In genomic region chr9:126641118-126641851, GRCh38 we compare ENCODE assay signal across 35 cellular contexts. TPM values are rescaled to one million over a fixed set of nuclear protein-coding genes. Genes with fewer than 3 reads are reported as not detected.
"Had no signal": no experiment of that assay in that cellular context is flagged by ENCODE, and none has a peak within 500 bp of the region (broad histone marks: within the 10 kb centered on the region; RNA-seq: fewer than 3 reads in every experiment).

No MANE protein-coding gene starts in this region.

- ATAC-seq: activated CD4-positive, alpha-beta T cell treated with anti-CD3 and anti-CD28 coated beads for 36 hours; activated CD8-positive, alpha-beta memory T cell treated with anti-CD3 and anti-CD28 coated beads, Interleukin-2, amount 10 ng/mL, durations not matched to agents 7 days and 5 days; activated CD8-positive, alpha-beta T cell treated with anti-CD3 and anti-CD28 coated beads, Interleukin-2, amount 10 ng/mL, durations not matched to agents 7 days and 5 days; activated naive CD4-positive, alpha-beta T cell treated with anti-CD3 and anti-CD28 coated beads, Interleukin-2, amount 50 U/mL, for 72 hours; esophagus mucosa; foreskin keratinocyte; gastrocnemius medialis; heart left ventricle; T-helper 17 cell had no signal

- H3K4me1 Mint-ChIP-seq: activated CD4-positive, alpha-beta T cell treated with anti-CD3 and anti-CD28 coated beads, Interleukin-2, amount 10 ng/mL, durations not matched to agents 24 days and 14 days had no signal

- H3K27ac ChIP-seq: ascending aorta, brain microvascular endothelial cell, coronary artery, dorsolateral prefrontal cortex, foreskin keratinocyte, gastrocnemius medialis, heart left ventricle, WERI-Rb-1 had no signal

- H3K27ac Mint-ChIP-seq: activated CD4-positive, alpha-beta memory T cell treated with anti-CD3 and anti-CD28 coated beads for 36 hours; activated CD4-positive, alpha-beta T cell treated with anti-CD3 and anti-CD28 coated beads for 36 hours; activated CD4-positive, alpha-beta T cell treated with anti-CD3 and anti-CD28 coated beads, Interleukin-2, amount 10 ng/mL, durations not matched to agents 24 days and 14 days; activated CD8-positive, alpha-beta memory T cell treated with anti-CD3 and anti-CD28 coated beads, Interleukin-2, amount 10 ng/mL, durations not matched to agents 7 days and 5 days; activated CD8-positive, alpha-beta T cell treated with anti-CD3 and anti-CD28 coated beads, Interleukin-2, amount 10 ng/mL, durations not matched to agents 7 days and 5 days; activated naive CD4-positive, alpha-beta T cell treated with anti-CD3 and anti-CD28 coated beads, Interleukin-2, amount 10 ng/mL, durations not matched to agents 7 days and 5 days; activated naive CD4-positive, alpha-beta T cell treated with anti-CD3 and anti-CD28 coated beads, Interleukin-2, amount 50 U/mL, for 72 hours; activated naive CD8-positive, alpha-beta T cell treated with anti-CD3 and anti-CD28 coated beads, Interleukin-2, amount 10 ng/mL, durations not matched to agents 7 days and 5 days; dendritic cell treated with granulocyte-macrophage colony-stimulating factor and Interleukin-4, amounts not matched to agents 40 ng/mL and 50 ng/mL, for 4 days; T-helper 17 cell; T-helper 2 cell treated with Interferon-gamma antibody and Interleukin-4, amounts not matched to agents 5 μg/mL and 100 μg/mL, for 36 hours had no signal

- H3K4me3 ChIP-seq: ascending aorta, coronary artery, dorsolateral prefrontal cortex, gastrocnemius medialis, heart left ventricle had no signal

- H3K9me3 Mint-ChIP-seq: activated CD4-positive, alpha-beta memory T cell treated with anti-CD3 and anti-CD28 coated beads for 36 hours; activated CD4-positive, alpha-beta T cell treated with anti-CD3 and anti-CD28 coated beads, Interleukin-2, amount 10 ng/mL, durations not matched to agents 24 days and 14 days; activated naive CD4-positive, alpha-beta T cell treated with anti-CD3 and anti-CD28 coated beads, Interleukin-2, amount 10 ng/mL, durations not matched to agents 7 days and 5 days; activated naive CD4-positive, alpha-beta T cell treated with anti-CD3 and anti-CD28 coated beads, Interleukin-2, amount 50 U/mL, for 72 hours; activated naive CD8-positive, alpha-beta T cell treated with anti-CD3 and anti-CD28 coated beads, Interleukin-2, amount 10 ng/mL, durations not matched to agents 7 days and 5 days; central memory CD8-positive, alpha-beta T cell; dendritic cell treated with granulocyte-macrophage colony-stimulating factor and Interleukin-4, amounts not matched to agents 40 ng/mL and 50 ng/mL, for 4 days; endodermal cell; T-helper 2 cell treated with Interferon-gamma antibody and Interleukin-4, amounts not matched to agents 5 μg/mL and 100 μg/mL, for 36 hours had no signal

- H3K36me3 ChIP-seq: ascending aorta, brain microvascular endothelial cell, gastrocnemius medialis, heart left ventricle, WERI-Rb-1 had no signal

- H3K4me3 Mint-ChIP-seq: activated CD4-positive, alpha-beta memory T cell treated with anti-CD3 and anti-CD28 coated beads for 36 hours; activated CD4-positive, alpha-beta T cell treated with anti-CD3 and anti-CD28 coated beads for 36 hours; activated CD4-positive, alpha-beta T cell treated with anti-CD3 and anti-CD28 coated beads, Interleukin-2, amount 10 ng/mL, durations not matched to agents 24 days and 14 days; activated CD8-positive, alpha-beta memory T cell treated with anti-CD3 and anti-CD28 coated beads, Interleukin-2, amount 10 ng/mL, durations not matched to agents 7 days and 5 days; activated CD8-positive, alpha-beta T cell treated with anti-CD3 and anti-CD28 coated beads, Interleukin-2, amount 10 ng/mL, durations not matched to agents 7 days and 5 days; activated naive CD4-positive, alpha-beta T cell treated with anti-CD3 and anti-CD28 coated beads, Interleukin-2, amount 10 ng/mL, durations not matched to agents 7 days and 5 days; activated naive CD8-positive, alpha-beta T cell treated with anti-CD3 and anti-CD28 coated beads, Interleukin-2, amount 10 ng/mL, durations not matched to agents 7 days and 5 days; central memory CD8-positive, alpha-beta T cell; dendritic cell treated with granulocyte-macrophage colony-stimulating factor and Interleukin-4, amounts not matched to agents 40 ng/mL and 50 ng/mL, for 4 days; endodermal cell; T-helper 17 cell; T-helper 2 cell treated with Interferon-gamma antibody and Interleukin-4, amounts not matched to agents 5 μg/mL and 100 μg/mL, for 36 hours had no signal

- H3K36me3 Mint-ChIP-seq: activated CD4-positive, alpha-beta memory T cell treated with anti-CD3 and anti-CD28 coated beads for 36 hours; activated CD8-positive, alpha-beta memory T cell treated with anti-CD3 and anti-CD28 coated beads, Interleukin-2, amount 10 ng/mL, durations not matched to agents 7 days and 5 days; activated naive CD4-positive, alpha-beta T cell treated with anti-CD3 and anti-CD28 coated beads, Interleukin-2, amount 10 ng/mL, durations not matched to agents 7 days and 5 days; activated naive CD4-positive, alpha-beta T cell treated with anti-CD3 and anti-CD28 coated beads, Interleukin-2, amount 50 U/mL, for 72 hours; activated naive CD8-positive, alpha-beta T cell treated with anti-CD3 and anti-CD28 coated beads, Interleukin-2, amount 10 ng/mL, durations not matched to agents 7 days and 5 days had no signal

- H3K9me3 ChIP-seq: ascending aorta, gastrocnemius medialis, heart left ventricle had no signal

- DNase-seq: activated CD4-positive, alpha-beta memory T cell treated with anti-CD3 and anti-CD28 coated beads for 36 hours; activated CD4-positive, alpha-beta T cell treated with anti-CD3 and anti-CD28 coated beads for 36 hours; activated CD4-positive, alpha-beta T cell treated with anti-CD3 and anti-CD28 coated beads, Interleukin-2, amount 10 ng/mL, durations not matched to agents 24 days and 14 days; activated CD4-positive, CD25-positive, alpha-beta regulatory T cell; activated CD4-positive, CD25-positive, alpha-beta regulatory T cell treated with anti-CD3 and anti-CD28 coated beads, Interleukin-2, amount 50 U/mL, for 72 hours; activated CD8-positive, alpha-beta memory T cell treated with anti-CD3 and anti-CD28 coated beads, Interleukin-2, amount 10 ng/mL, durations not matched to agents 7 days and 5 days; activated CD8-positive, alpha-beta memory T cell treated with anti-CD3 and anti-CD28 coated beads, Interleukin-2, amount 50 U/mL, for 4 hours; activated CD8-positive, alpha-beta T cell treated with anti-CD3 and anti-CD28 coated beads, Interleukin-2, amount 10 ng/mL, durations not matched to agents 7 days and 5 days; activated gamma-delta T cell; activated naive CD4-positive, alpha-beta T cell; activated naive CD4-positive, alpha-beta T cell treated with anti-CD3 and anti-CD28 coated beads, Interleukin-2, amount 10 ng/mL, durations not matched to agents 7 days and 5 days; activated naive CD8-positive, alpha-beta T cell treated with anti-CD3 and anti-CD28 coated beads, Interleukin-2, amount 10 ng/mL, durations not matched to agents 7 days and 5 days; activated T-cell treated with anti-CD3 and anti-CD28 coated beads, Interleukin-2, amount 50 U/mL, for 1 hour; activated T-cell treated with anti-CD3 and anti-CD28 coated beads, Interleukin-2, amount 50 U/mL, for 48 hours; brain microvascular endothelial cell; dorsolateral prefrontal cortex; effector memory CD4-positive, alpha-beta T cell; foreskin keratinocyte; gastrocnemius medialis; glutamatergic neuron; heart left ventricle; T-helper 1 cell; T-helper 17 cell; T1000; WERI-Rb-1 had no signal

- H3K4me1 ChIP-seq: ascending aorta, foreskin keratinocyte, gastrocnemius medialis had no signal

RNA-seq across cellular contexts. Expression of gene LMX1B, which starts 27.6 kb away (rescaled TPM):
- total RNA-seq: activated CD4-positive, alpha-beta memory T cell treated with anti-CD3 and anti-CD28 coated beads for 36 hours; activated CD4-positive, alpha-beta T cell treated with anti-CD3 and anti-CD28 coated beads for 36 hours; activated CD4-positive, alpha-beta T cell treated with anti-CD3 and anti-CD28 coated beads, Interleukin-2, amount 10 ng/mL, durations not matched to agents 24 days and 14 days; activated CD8-positive, alpha-beta memory T cell treated with anti-CD3 and anti-CD28 coated beads for 36 hours; activated CD8-positive, alpha-beta memory T cell treated with anti-CD3 and anti-CD28 coated beads, Interleukin-2, amount 10 ng/mL, durations not matched to agents 7 days and 5 days; activated CD8-positive, alpha-beta T cell treated with anti-CD3 and anti-CD28 coated beads, Interleukin-2, amount 10 ng/mL, durations not matched to agents 7 days and 5 days; activated naive CD4-positive, alpha-beta T cell treated with anti-CD3 and anti-CD28 coated beads, Interleukin-2, amount 50 U/mL, for 72 hours; activated naive CD8-positive, alpha-beta T cell treated with anti-CD3 and anti-CD28 coated beads, Interleukin-2, amount 10 ng/mL, durations not matched to agents 7 days and 5 days; bronchial epithelial cell; esophagus mucosa; T-helper 17 cell had no signal
